Comparison of ENCODE assay signal across 1 cellular context in genomic region chr19:47614559-47614958, GRCh38.
TF ChIP-seq lines count a peak whose summit lies in the region.

No MANE protein-coding gene starts in this region.

TF ChIP-seq in GM23338, 12 proteins besides CTCF, POLR2A, EP300 and RAD21 (continued from another document):
- TF ChIP-seq ZNF462 (CRISPR knock-in tag; IDR thresholded peaks at IDR 0.05) = no peak
- TF ChIP-seq, protein P1, sequence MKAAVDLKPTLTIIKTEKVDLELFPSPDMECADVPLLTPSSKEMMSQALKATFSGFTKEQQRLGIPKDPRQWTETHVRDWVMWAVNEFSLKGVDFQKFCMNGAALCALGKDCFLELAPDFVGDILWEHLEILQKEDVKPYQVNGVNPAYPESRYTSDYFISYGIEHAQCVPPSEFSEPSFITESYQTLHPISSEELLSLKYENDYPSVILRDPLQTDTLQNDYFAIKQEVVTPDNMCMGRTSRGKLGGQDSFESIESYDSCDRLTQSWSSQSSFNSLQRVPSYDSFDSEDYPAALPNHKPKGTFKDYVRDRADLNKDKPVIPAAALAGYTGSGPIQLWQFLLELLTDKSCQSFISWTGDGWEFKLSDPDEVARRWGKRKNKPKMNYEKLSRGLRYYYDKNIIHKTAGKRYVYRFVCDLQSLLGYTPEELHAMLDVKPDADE (IDR thresholded peaks at IDR 0.05) = no peak
- no peak for TF ChIP-seq ZNF331 (CRISPR knock-in tag; IDR thresholded peaks at IDR 0.05; ENCODE audit: low read depth)
- TF ChIP-seq EZH2 (IDR thresholded peaks at IDR 0.05; ENCODE audit: low read depth, unreplicated experiment) = no peak
- no peak for TF ChIP-seq NANOG (IDR thresholded peaks at IDR 0.05; ENCODE audit: borderline replicate concordance)
- no peak for TF ChIP-seq POLR2AphosphoS5 (IDR thresholded peaks at IDR 0.05; ENCODE audit: low read depth)
TF ChIP-seq in GM23338: peak in this region for 0.
